ENCODE assay signal across 1 cellular context in the genomic region with DNA sequence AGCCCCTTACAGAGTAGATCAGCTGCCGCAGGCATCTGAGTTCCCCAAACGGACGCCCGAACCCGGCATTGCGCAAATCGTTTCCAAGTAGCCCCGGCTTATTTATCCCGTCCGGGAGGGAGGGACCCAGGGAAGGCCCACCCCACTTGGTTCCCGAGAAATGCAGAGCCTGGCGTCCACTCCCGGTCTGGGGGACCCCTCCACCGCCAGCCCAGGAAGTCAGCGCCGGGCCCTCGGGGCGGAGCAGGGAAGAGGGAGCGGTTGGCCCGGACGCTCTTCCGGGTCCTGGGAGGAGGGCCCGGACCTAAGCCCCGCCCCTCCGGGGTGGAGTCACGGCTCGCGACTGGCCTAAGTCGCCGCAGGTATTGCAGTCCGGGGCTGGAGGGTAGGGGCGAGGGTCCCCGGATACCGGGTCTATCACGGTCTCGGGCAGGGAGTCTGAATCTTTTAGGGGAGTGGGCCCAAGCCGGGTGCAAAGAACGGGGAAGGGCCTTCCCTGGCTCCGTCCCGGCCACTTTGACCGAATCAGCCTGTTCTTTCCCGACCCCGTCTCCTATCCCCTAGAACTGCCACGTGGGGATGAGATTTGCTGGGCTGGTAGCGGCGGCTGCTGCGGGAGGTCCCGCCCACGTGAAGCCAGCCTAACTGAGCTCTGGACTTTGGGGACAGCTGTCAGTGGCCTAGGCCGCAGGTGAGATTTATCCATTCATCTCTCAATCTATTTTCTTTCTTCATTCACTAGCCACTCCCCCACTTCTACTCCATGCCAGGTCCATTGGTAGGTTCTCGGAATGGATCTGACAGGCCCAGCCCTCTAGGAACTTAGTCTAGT.
A peak's percentile ranks its signal among the peaks of the same experiment; 100 is the strongest.
TF ChIP-seq lines count a peak whose summit lies in the region.

A gene with protein sequence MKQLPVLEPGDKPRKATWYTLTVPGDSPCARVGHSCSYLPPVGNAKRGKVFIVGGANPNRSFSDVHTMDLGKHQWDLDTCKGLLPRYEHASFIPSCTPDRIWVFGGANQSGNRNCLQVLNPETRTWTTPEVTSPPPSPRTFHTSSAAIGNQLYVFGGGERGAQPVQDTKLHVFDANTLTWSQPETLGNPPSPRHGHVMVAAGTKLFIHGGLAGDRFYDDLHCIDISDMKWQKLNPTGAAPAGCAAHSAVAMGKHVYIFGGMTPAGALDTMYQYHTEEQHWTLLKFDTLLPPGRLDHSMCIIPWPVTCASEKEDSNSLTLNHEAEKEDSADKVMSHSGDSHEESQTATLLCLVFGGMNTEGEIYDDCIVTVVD (plus strand): TSS at position 327 of the 832 bp plus-strand sequence. CDS start 2,472 bp downstream, outside the sequence.

TF ChIP-seq in HepG2, 621 proteins besides CTCF, POLR2A, EP300 and RAD21 (continued from another document and continues in another):
- TF ChIP-seq SMARCE1 (IDR thresholded peaks at IDR 0.05; ENCODE audit: borderline replicate concordance) = no peak
- peak; percentile 68 for TF ChIP-seq ZBTB38 (CRISPR knock-in tag; IDR thresholded peaks at IDR 0.05)
- peak; percentile 82 for TF ChIP-seq ETV5 (CRISPR knock-in tag; IDR thresholded peaks at IDR 0.05; ENCODE audit: borderline replicate concordance)
- TF ChIP-seq NCOA5 (CRISPR knock-in tag; IDR thresholded peaks at IDR 0.05) = no peak
- TF ChIP-seq, protein P1, sequence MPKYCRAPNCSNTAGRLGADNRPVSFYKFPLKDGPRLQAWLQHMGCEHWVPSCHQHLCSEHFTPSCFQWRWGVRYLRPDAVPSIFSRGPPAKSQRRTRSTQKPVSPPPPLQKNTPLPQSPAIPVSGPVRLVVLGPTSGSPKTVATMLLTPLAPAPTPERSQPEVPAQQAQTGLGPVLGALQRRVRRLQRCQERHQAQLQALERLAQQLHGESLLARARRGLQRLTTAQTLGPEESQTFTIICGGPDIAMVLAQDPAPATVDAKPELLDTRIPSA (CRISPR knock-in tag; IDR thresholded peaks at IDR 0.05; ENCODE audit: borderline replicate concordance) = peak; percentile 92; the same call in 1 of the 2 replicates
- TF ChIP-seq RBFOX2 (IDR thresholded peaks at IDR 0.05; ENCODE audit: low read depth, low read length) = peak; percentile 93
- TF ChIP-seq XBP1 (CRISPR knock-in tag; IDR thresholded peaks at IDR 0.05) = peak; percentile 64
- no peak for TF ChIP-seq ZNF749 (CRISPR knock-in tag; IDR thresholded peaks at IDR 0.05; ENCODE audit: borderline replicate concordance)
- no peak for TF ChIP-seq ZNF773 (CRISPR knock-in tag; IDR thresholded peaks at IDR 0.05; ENCODE audit: borderline replicate concordance)
- TF ChIP-seq CREM (IDR thresholded peaks at IDR 0.05) = no peak
- TF ChIP-seq CREM (CRISPR knock-in tag; IDR thresholded peaks at IDR 0.05) = no peak
- TF ChIP-seq SOX13 (IDR thresholded peaks at IDR 0.05) = no peak; the same call in 1 of the 2 replicates
- TF ChIP-seq SOX13 (CRISPR knock-in tag; conservative IDR thresholded peaks at IDR 0.05 in 1 of 2, IDR thresholded peaks at IDR 0.05 in 1 of 2) = peak; percentile 21 to 71; a peak in 1 of 4 replicates
- TF ChIP-seq KDM4B (CRISPR knock-in tag; IDR thresholded peaks at IDR 0.05) = peak; percentile 37; the same call in 1 of the 2 replicates
- TF ChIP-seq SNAI1 (CRISPR knock-in tag; IDR thresholded peaks at IDR 0.05; ENCODE audit: borderline replicate concordance) = peak; percentile 88; the same call in 1 of the 2 replicates
- TF ChIP-seq STAT5B (CRISPR knock-in tag; IDR thresholded peaks at IDR 0.05) = 0 out of 2 replicates have a peak, but pooled peaks have one; percentile 14
- TF ChIP-seq ZNF292 (CRISPR knock-in tag; IDR thresholded peaks at IDR 0.05; ENCODE audit: borderline replicate concordance, low read depth) = peak; percentile 46; the same call in 1 of the 2 replicates
- TF ChIP-seq ZMYM3 (CRISPR knock-in tag; IDR thresholded peaks at IDR 0.05) = no peak
- peak; percentile 62; the same call in 1 of the 2 replicates for TF ChIP-seq GATA4 (IDR thresholded peaks at IDR 0.05; ENCODE audit: borderline replicate concordance, low read depth)
- TF ChIP-seq ZNF3 (CRISPR knock-in tag; IDR thresholded peaks at IDR 0.05) = no peak
- no peak for TF ChIP-seq MIER3 (CRISPR knock-in tag; IDR thresholded peaks at IDR 0.05; ENCODE audit: borderline replicate concordance)
- no peak; the same call in 1 of the 2 replicates for TF ChIP-seq ZBTB2 (CRISPR knock-in tag; IDR thresholded peaks at IDR 0.05; ENCODE audit: low read depth)
- TF ChIP-seq, protein P2, sequence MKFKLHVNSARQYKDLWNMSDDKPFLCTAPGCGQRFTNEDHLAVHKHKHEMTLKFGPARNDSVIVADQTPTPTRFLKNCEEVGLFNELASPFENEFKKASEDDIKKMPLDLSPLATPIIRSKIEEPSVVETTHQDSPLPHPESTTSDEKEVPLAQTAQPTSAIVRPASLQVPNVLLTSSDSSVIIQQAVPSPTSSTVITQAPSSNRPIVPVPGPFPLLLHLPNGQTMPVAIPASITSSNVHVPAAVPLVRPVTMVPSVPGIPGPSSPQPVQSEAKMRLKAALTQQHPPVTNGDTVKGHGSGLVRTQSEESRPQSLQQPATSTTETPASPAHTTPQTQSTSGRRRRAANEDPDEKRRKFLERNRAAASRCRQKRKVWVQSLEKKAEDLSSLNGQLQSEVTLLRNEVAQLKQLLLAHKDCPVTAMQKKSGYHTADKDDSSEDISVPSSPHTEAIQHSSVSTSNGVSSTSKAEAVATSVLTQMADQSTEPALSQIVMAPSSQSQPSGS (CRISPR knock-in tag; IDR thresholded peaks at IDR 0.05) = no peak
- no peak for TF ChIP-seq ZNF280D (CRISPR knock-in tag; IDR thresholded peaks at IDR 0.05)
- TF ChIP-seq SIN3B (IDR thresholded peaks at IDR 0.05; ENCODE audit: low read length) = 0 out of 2 replicates have a peak, but pooled peaks have one; percentile 16
- peak; percentile 38; the same call in 1 of the 2 replicates for TF ChIP-seq ZNF788 (CRISPR knock-in tag; IDR thresholded peaks at IDR 0.05; ENCODE audit: borderline replicate concordance)
- TF ChIP-seq CEBPG (CRISPR knock-in tag; IDR thresholded peaks at IDR 0.05) = peak; percentile 84
- TF ChIP-seq ZNF574 (CRISPR knock-in tag; IDR thresholded peaks at IDR 0.05) = peak; percentile 65
- 0 out of 2 replicates have a peak, but pooled peaks have one; percentile 38 for TF ChIP-seq GLI4 (CRISPR knock-in tag; IDR thresholded peaks at IDR 0.05; ENCODE audit: borderline replicate concordance)
- peak; percentile 44; the same call in 1 of the 2 replicates for TF ChIP-seq KLF13 (CRISPR knock-in tag; IDR thresholded peaks at IDR 0.05)
- TF ChIP-seq CHD4 (IDR thresholded peaks at IDR 0.05; ENCODE audit: borderline replicate concordance, low read length) = 0 out of 2 replicates have a peak, but pooled peaks have one; percentile 43
- TF ChIP-seq, protein P3, sequence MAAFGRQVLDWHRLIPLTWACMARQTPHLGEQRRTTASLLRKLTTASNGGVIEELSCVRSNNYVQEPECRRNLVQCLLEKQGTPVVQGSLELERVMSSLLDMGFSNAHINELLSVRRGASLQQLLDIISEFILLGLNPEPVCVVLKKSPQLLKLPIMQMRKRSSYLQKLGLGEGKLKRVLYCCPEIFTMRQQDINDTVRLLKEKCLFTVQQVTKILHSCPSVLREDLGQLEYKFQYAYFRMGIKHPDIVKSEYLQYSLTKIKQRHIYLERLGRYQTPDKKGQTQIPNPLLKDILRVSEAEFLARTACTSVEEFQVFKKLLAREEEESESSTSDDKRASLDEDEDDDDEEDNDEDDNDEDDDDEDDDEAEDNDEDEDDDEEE (CRISPR knock-in tag; IDR thresholded peaks at IDR 0.05) = 0 out of 2 replicates have a peak, but pooled peaks have one; percentile 47
- TF ChIP-seq SAFB2 (CRISPR knock-in tag; IDR thresholded peaks at IDR 0.05; ENCODE audit: borderline replicate concordance, low read depth) = no peak
- TF ChIP-seq, protein P4, sequence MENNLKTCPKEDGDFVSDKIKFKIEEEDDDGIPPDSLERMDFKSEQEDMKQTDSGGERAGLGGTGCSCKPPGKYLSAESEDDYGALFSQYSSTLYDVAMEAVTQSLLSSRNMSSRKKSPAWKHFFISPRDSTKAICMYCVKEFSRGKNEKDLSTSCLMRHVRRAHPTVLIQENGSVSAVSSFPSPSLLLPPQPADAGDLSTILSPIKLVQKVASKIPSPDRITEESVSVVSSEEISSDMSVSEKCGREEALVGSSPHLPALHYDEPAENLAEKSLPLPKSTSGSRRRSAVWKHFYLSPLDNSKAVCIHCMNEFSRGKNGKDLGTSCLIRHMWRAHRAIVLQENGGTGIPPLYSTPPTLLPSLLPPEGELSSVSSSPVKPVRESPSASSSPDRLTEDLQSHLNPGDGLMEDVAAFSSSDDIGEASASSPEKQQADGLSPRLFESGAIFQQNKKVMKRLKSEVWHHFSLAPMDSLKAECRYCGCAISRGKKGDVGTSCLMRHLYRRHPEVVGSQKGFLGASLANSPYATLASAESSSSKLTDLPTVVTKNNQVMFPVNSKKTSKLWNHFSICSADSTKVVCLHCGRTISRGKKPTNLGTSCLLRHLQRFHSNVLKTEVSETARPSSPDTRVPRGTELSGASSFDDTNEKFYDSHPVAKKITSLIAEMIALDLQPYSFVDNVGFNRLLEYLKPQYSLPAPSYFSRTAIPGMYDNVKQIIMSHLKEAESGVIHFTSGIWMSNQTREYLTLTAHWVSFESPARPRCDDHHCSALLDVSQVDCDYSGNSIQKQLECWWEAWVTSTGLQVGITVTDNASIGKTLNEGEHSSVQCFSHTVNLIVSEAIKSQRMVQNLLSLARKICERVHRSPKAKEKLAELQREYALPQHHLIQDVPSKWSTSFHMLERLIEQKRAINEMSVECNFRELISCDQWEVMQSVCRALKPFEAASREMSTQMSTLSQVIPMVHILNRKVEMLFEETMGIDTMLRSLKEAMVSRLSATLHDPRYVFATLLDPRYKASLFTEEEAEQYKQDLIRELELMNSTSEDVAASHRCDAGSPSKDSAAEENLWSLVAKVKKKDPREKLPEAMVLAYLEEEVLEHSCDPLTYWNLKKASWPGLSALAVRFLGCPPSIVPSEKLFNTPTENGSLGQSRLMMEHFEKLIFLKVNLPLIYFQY (CRISPR knock-in tag; IDR thresholded peaks at IDR 0.05; ENCODE audit: borderline replicate concordance) = peak; percentile 69
- TF ChIP-seq, protein P5, sequence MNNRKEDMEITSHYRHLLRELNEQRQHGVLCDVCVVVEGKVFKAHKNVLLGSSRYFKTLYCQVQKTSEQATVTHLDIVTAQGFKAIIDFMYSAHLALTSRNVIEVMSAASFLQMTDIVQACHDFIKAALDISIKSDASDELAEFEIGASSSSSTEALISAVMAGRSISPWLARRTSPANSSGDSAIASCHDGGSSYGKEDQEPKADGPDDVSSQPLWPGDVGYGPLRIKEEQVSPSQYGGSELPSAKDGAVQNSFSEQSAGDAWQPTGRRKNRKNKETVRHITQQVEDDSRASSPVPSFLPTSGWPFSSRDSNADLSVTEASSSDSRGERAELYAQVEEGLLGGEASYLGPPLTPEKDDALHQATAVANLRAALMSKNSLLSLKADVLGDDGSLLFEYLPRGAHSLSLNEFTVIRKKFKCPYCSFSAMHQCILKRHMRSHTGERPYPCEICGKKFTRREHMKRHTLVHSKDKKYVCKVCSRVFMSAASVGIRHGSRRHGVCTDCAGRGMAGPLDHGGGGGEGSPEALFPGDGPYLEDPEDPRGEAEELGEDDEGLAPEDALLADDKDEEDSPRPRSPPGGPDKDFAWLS (CRISPR knock-in tag; IDR thresholded peaks at IDR 0.05; ENCODE audit: borderline replicate concordance) = no peak
